Comparison of ENCODE assay signal across 18 cellular contexts in genomic region chr2:27131429-27131828, GRCh38. TPM values are rescaled to one million over a fixed set of nuclear protein-coding genes. Genes with fewer than 3 reads are reported as not detected.
"Had no signal": no experiment of that assay in that cellular context is flagged by ENCODE, and none has a peak within 500 bp of the region (broad histone marks: within the 10 kb centered on the region; RNA-seq: fewer than 3 reads in every experiment).

No MANE protein-coding gene starts in this region.

- H3K9me3 ChIP-seq: psoas muscle, suprapubic skin, upper lobe of right lung had no signal

- H3K4me3 Mint-ChIP-seq: activated T-cell treated with anti-CD3 and anti-CD28 coated beads, Interleukin-2, amount 50 U/mL, for 72 hours; dendritic cell treated with granulocyte-macrophage colony-stimulating factor and Interleukin-4, amounts not matched to agents 40 ng/mL and 50 ng/mL, for 4 days had no signal

- H3K27ac Mint-ChIP-seq: activated T-cell treated with anti-CD3 and anti-CD28 coated beads, Interleukin-2, amount 50 U/mL, for 72 hours; dendritic cell treated with granulocyte-macrophage colony-stimulating factor and Interleukin-4, amounts not matched to agents 40 ng/mL and 50 ng/mL, for 4 days had no signal

- ATAC-seq: activated T-cell treated with anti-CD3 and anti-CD28 coated beads, Interleukin-2, amount 50 U/mL, for 72 hours; left ventricle myocardium superior; psoas muscle; sciatic nerve; stimulated activated naive CD8-positive, alpha-beta T cell treated with anti-CD3 and anti-CD28 coated beads, Interleukin-15, Interleukin-2, amounts not matched to agents 100 U/mL and 50 U/mL, for 24 hours; upper lobe of right lung had no signal

- H3K9me3 Mint-ChIP-seq: activated T-cell treated with anti-CD3 and anti-CD28 coated beads, Interleukin-2, amount 50 U/mL, for 72 hours; dendritic cell treated with granulocyte-macrophage colony-stimulating factor and Interleukin-4, amounts not matched to agents 40 ng/mL and 50 ng/mL, for 4 days had no signal

- H3K27me3 ChIP-seq: brain microvascular endothelial cell, suprapubic skin, upper lobe of right lung had no signal

- DNase-seq: activated CD4-positive, alpha-beta T cell treated with anti-CD3 and anti-CD28 coated beads, Interleukin-2, amount 50 U/mL, for 1 hour; activated naive CD4-positive, alpha-beta T cell; activated T-cell treated with anti-CD3 and anti-CD28 coated beads, Interleukin-2, amount 50 U/mL, for 72 hours; amygdala; brain microvascular endothelial cell; erythroblast; left ventricle myocardium superior; occipital lobe; psoas muscle; stimulated activated naive CD8-positive, alpha-beta T cell treated with anti-CD3 and anti-CD28 coated beads, Interleukin-15, Interleukin-2, amounts not matched to agents 100 U/mL and 50 U/mL, for 24 hours; upper lobe of right lung had no signal

- H3K27ac ChIP-seq: brain microvascular endothelial cell, psoas muscle, suprapubic skin, upper lobe of right lung had no signal

- H3K4me3 ChIP-seq: psoas muscle, suprapubic skin, upper lobe of right lung had no signal

- H3K27me3 Mint-ChIP-seq: dendritic cell treated with granulocyte-macrophage colony-stimulating factor and Interleukin-4, amounts not matched to agents 40 ng/mL and 50 ng/mL, for 4 days had no signal

RNA-seq across cellular contexts. Expression of gene PRR30, which starts 7.8 kb away (rescaled TPM):
- total RNA-seq: activated T-cell treated with anti-CD3 and anti-CD28 coated beads, Interleukin-2, amount 50 U/mL, for 72 hours; kidney epithelial cell; left ventricle myocardium superior; mesenteric fat pad; occipital lobe; psoas muscle; sciatic nerve; SK-MEL-5; suprapubic skin; T-helper 1 cell treated with Interleukin-12 subunit alpha and Interleukin-12 subunit beta and Interleukin-4 antibody, amounts not matched to agents 30 ng/mL and 1 ng/mL, for 36 hours; upper lobe of right lung had no signal
- polyA plus RNA-seq: psoas muscle had no signal

RNA-seq across cellular contexts. Expression of gene ABHD1, which starts 7.8 kb away (rescaled TPM):
- total RNA-seq: kidney epithelial cell, mesenteric fat pad, suprapubic skin had no signal

RNA-seq across cellular contexts. Expression of gene TCF23, which starts 17.4 kb away (rescaled TPM):
- total RNA-seq: activated T-cell treated with anti-CD3 and anti-CD28 coated beads, Interleukin-2, amount 50 U/mL, for 72 hours; kidney epithelial cell; occipital lobe; sciatic nerve; SK-MEL-5; upper lobe of right lung had no signal
